9 cellular contexts compared by ENCODE assay signal in the genomic region with DNA sequence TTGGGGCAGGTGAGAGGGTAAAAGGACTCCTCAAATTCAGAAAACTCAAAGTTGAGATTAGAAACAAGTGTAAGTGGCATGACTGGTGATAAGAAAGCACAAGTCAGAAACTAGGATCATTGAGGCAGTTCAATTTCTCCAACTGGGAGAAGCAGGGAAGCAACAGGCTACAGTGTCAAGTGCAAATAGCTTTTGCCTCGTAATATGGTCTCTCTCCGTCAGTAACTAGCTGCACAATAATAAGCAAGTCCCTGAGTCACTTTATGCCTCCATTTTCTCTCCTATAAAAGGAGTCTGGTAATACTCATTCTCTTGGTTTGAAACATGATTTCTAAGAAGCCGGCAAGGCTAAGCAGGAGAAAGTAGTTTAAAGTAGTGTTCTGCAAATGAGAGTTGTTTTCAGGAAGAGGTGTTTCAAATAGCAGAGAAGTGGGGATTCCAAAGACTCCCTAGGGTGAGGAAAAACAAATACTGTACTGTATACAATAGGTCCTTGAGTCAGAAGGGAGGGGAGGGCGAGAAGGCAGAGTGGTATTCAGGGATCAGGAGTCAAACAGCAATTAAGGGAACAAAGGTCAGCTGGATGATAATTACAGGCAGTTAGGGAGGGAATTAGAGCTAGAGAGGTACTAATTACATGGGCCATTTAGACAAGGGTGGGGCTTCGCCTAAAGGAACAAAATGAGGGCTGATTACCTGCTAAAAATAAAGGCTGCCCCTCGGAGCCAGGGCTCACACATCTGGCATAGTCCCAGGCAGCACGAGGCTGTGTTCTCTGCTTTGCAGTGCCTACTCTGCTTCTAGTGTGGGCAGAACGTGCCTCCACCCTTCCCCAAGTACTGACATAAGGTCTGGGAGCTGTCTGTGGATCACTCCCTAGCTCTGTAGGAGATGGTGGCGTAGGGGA.
A peak's percentile ranks its signal among the peaks of the same experiment; 100 is the strongest.
DNase-seq lines count a peak whose midpoint lies in the region; ATAC-seq, FAIRE-seq and TF ChIP-seq lines count a peak whose summit lies in the region.
"Had no signal": no experiment of that assay in that cellular context is flagged by ENCODE, and none has a peak within 500 bp of the region (broad histone marks: within the 10 kb centered on the region; RNA-seq: fewer than 3 reads in every experiment).

No MANE protein-coding gene starts in this region.

- H2AK5ac ChIP-seq in H1 (ENCODE audit: low read depth, low read length) (no peak overlapping the region), trophoblast cell (ENCODE audit: low read length) (no peak overlapping the region)

- no peak for ATAC-seq in right lobe of liver

- FAIRE-seq in H1 (lab: Jason Lieb, UNC): peak; percentile 78

- H4K91ac ChIP-seq in H1 (replicated peaks; ENCODE audit: insufficient read length, low read length) (no peak overlapping the region), trophoblast cell (ENCODE audit: low read depth, low read length) (no peak overlapping the region)

- H3K23ac ChIP-seq in H1 (ENCODE audit: insufficient read length) (no peak overlapping the region), trophoblast cell (ENCODE audit: low read length) (no peak overlapping the region)

- H3K14ac ChIP-seq in H1 (ENCODE audit: insufficient read length) (no peak overlapping the region), trophoblast cell (ENCODE audit: low read length) (no peak overlapping the region)

- TF ChIP-seq POLR2A in H1 (IDR thresholded peaks at IDR 0.05; ENCODE audit: control extremely low read depth in 1 of 2, low read depth in 2 of 2, low read length in 2 of 2): no peak
- no peak for TF ChIP-seq POLR2A in right lobe of liver (IDR thresholded peaks at IDR 0.05)

- H3K36me3 ChIP-seq in HEK293 (ENCODE audit: control insufficient read depth in 2 of 2, insufficient read depth in 1 of 2, low read length in 2 of 2) (no peaks in the 10 kb centered on the region), H1 (ENCODE audit: control insufficient read depth in 2 of 4, insufficient read depth in 4 of 4, low read length in 3 of 4) (no peaks in the 10 kb centered on the region), trophoblast cell (ENCODE audit: control insufficient read depth in 1 of 2, insufficient read depth in 2 of 2, low read length in 2 of 2) (no peaks in the 10 kb centered on the region), right lobe of liver (no peaks in the 10 kb centered on the region)

- no peak overlapping the region for H2BK20ac ChIP-seq in H1 (ENCODE audit: low read length)

- H3K9me3 ChIP-seq in HEK293 (ENCODE audit: control insufficient read depth, insufficient read depth, low read depth, low read length): no peaks in the 10 kb centered on the region
- H3K9me3 ChIP-seq in H1 (ENCODE audit: insufficient read depth in 2 of 2, low read depth in 1 of 2, low read length in 1 of 2): peaks cover 0 to 2% of the 10 kb centered on the region in 2 experiments; a peak in 1 of 4 replicates
- H3K9me3 ChIP-seq in trophoblast cell (ENCODE audit: insufficient read depth, low read depth, low read length): no peaks in the 10 kb centered on the region
- H3K9me3 ChIP-seq in right lobe of liver: no peaks in the 10 kb centered on the region

- peak overlapping the region; percentile 62; the same call in 1 of the 2 replicates for H2BK12ac ChIP-seq in H1 (ENCODE audit: low read depth, low read length)
- no peak overlapping the region for H2BK12ac ChIP-seq in trophoblast cell (ENCODE audit: low read length)

- H3K56ac ChIP-seq in H1 (replicated peaks; ENCODE audit: insufficient read length, low read depth, low read length): no peak overlapping the region

- TF ChIP-seq RAD21 in H1 (IDR thresholded peaks at IDR 0.05 in 1 of 2, conservative IDR thresholded peaks at IDR 0.05 in 1 of 2; ENCODE audit: low read depth in 2 of 2, low read length in 2 of 2): no peak

- in situ Hi-C loops in KBM-7 (cut with MboI; ENCODE audit: low pct_unique_long_range_greater_than_20kb, low sequenced_read_pairs): no loop called here

- no peak overlapping the region for H3K4me3 ChIP-seq in HEK293 (ENCODE audit: low read depth, low read length)
- H3K4me3 ChIP-seq in H1 (ENCODE audit: extremely low read depth in 1 of 4, insufficient read depth in 2 of 4, low read depth in 3 of 4, low read length in 4 of 4): peak overlapping the region in 1 of 4 experiments; percentile 14; a peak in 1 of 8 replicates
- no peak overlapping the region for H3K4me3 ChIP-seq in trophoblast cell (ENCODE audit: low read depth, low read length)
- H3K4me3 ChIP-seq in right lobe of liver: no peak overlapping the region

- intact Hi-C loops in right lobe of liver (cut with DNase I): no loop called here

- H4K20me1 ChIP-seq in H1 (replicated peaks in 1 of 2; ENCODE audit: control insufficient read depth in 1 of 2, insufficient read depth in 2 of 2, low read length in 2 of 2): no peaks in the 10 kb centered on the region

- POLR2A ChIA-PET in HEK293 (lab: Yijun Ruan, JAX): no interaction called here
- POLR2A ChIA-PET in H1 (lab: Charles Lee; ENCODE audit: partially characterized antibody): interaction anchor here (0.7 kb wide), 1 partner anchor 79 kb away, joined by 4 read pairs; no protein-coding TSS in a partner anchor

- H4K8ac ChIP-seq in H1 (ENCODE audit: extremely low read depth, insufficient read depth, low read length): no peak overlapping the region; the same call in 1 of the 2 replicates
- H4K8ac ChIP-seq in trophoblast cell (ENCODE audit: low read depth, low read length): no peak overlapping the region

- H3K4me2 ChIP-seq in H1 (ENCODE audit: insufficient read depth in 1 of 2, low read depth in 2 of 2, low read length in 2 of 2) (peak overlapping the region; percentile 50 to 53), trophoblast cell (ENCODE audit: low read length) (no peak overlapping the region)

- TF ChIP-seq CTCF in HEK293 (tag by site-specific recombination; IDR thresholded peaks at IDR 0.05): no peak
- TF ChIP-seq CTCF in H1 (IDR thresholded peaks at IDR 0.05; ENCODE audit: control extremely low read depth in 1 of 3, insufficient read depth in 1 of 3, low read depth in 1 of 3, low read length in 3 of 3): no peak
- TF ChIP-seq CTCF in right lobe of liver (IDR thresholded peaks at IDR 0.05): no peak

- H3K18ac ChIP-seq in H1 (ENCODE audit: extremely low read depth, low read length) (no peak overlapping the region; the same call in 1 of the 2 replicates), trophoblast cell (ENCODE audit: low read length) (no peak overlapping the region)

- WGBS in H1 (ENCODE audit: extremely low coverage in 1 of 2, insufficient coverage in 1 of 2, insufficient read length in 1 of 2, insufficient replicate concordance in 2 of 2, low coverage in 1 of 2, low lambda C conversion rate in 2 of 2, missing lambda C conversion rate in 1 of 2), 2 experiments: 46% methylated on average over 9 of the region's 9 CpGs; no CpG with 5 or more reads in 1 of the 2 experiments
- WGBS in trophoblast cell (ENCODE audit: extremely low coverage, insufficient coverage, insufficient read length): no CpG with 5 or more reads among the region's 9 CpGs
- WGBS in right lobe of liver (ENCODE audit: insufficient coverage, low coverage, low lambda C conversion rate, missing lambda C conversion rate): 10% methylated on average over 9 of the region's 9 CpGs

- CTCF ChIA-PET in HEK293 (lab: Yijun Ruan, JAX) (interaction anchor here (0.7 to 1.0 kb wide), 2 partner anchors 1363 to 1444 kb away, joined by 3 to 8 read pairs; no protein-coding TSS in a partner anchor), H1 (lab: Charles Lee; ENCODE audit: partially characterized antibody) (interaction anchor here (0.7 to 1.3 kb wide), 4 partner anchors 16 to 787 kb away, joined by 3 to 5 read pairs (median 4); no protein-coding TSS in a partner anchor)

- H3K79me1 ChIP-seq in H1 (ENCODE audit: low read depth, low read length) (no peaks in the 10 kb centered on the region), trophoblast cell (ENCODE audit: low read length) (no peaks in the 10 kb centered on the region)

- no peak overlapping the region for H4K5ac ChIP-seq in H1 (ENCODE audit: insufficient read length, low read depth, low read length)

- H2AFZ ChIP-seq in H1 (ENCODE audit: low read length): no peak overlapping the region
- H2AFZ ChIP-seq in trophoblast cell (ENCODE audit: insufficient read depth, low read length, poor library complexity): no peak overlapping the region

- H3K4ac ChIP-seq in H1 (replicated peaks; ENCODE audit: insufficient read length, low read depth, low read length) (no peak overlapping the region), trophoblast cell (ENCODE audit: low read depth, low read length) (no peak overlapping the region)

- H3K23me2 ChIP-seq in H1 (ENCODE audit: low read depth, low read length): peaks cover 1% of the 10 kb centered on the region; the same call in 1 of the 2 replicates

- no peak for TF ChIP-seq EP300 in H1 (IDR thresholded peaks at IDR 0.05; ENCODE audit: borderline replicate concordance in 1 of 2, low read depth in 2 of 2, low read length in 2 of 2)

- no peaks in the 10 kb centered on the region for H3K79me2 ChIP-seq in H1 (ENCODE audit: control insufficient read depth in 1 of 2, insufficient read depth in 2 of 2, low read length in 2 of 2)
- no peaks in the 10 kb centered on the region for H3K79me2 ChIP-seq in trophoblast cell (ENCODE audit: control insufficient read depth, insufficient read depth, low read length, poor library complexity)

- DNase-seq in NCI-H2081 treated with DMSO at 0.1 percent for 48 hours (lab: John Stamatoyannopoulos, UW) (peak; percentile 84), H1 (ENCODE audit: low read depth in 1 of 2, low spot score in 2 of 2) (peak; percentile 47 to 69), renal cortical epithelial cell (ENCODE audit: low read depth) (peak; percentile 69), trophoblast cell (no peak), right lobe of liver (no peak), KBM-7 (no peak), HK-2 (ENCODE audit: unreplicated experiment) (no peak)
- DNase-seq: activated naive CD8-positive, alpha-beta T cell treated with anti-CD3 and anti-CD28 coated beads for 36 hours had no signal

- H3K4me1 ChIP-seq in HEK293 (ENCODE audit: control insufficient read depth, insufficient read depth, low read length) (no peaks in the 10 kb centered on the region), H1 (replicated peaks in 1 of 4; ENCODE audit: control insufficient read depth in 3 of 4, insufficient read depth in 4 of 4, low read length in 3 of 4) (peaks cover 4 to 9% (median 6%) of the 10 kb centered on the region in 4 experiments; a peak in 5 of 7 replicates), trophoblast cell (ENCODE audit: control insufficient read depth in 1 of 2, insufficient read depth in 2 of 2, low read length in 2 of 2) (no peaks in the 10 kb centered on the region), right lobe of liver (no peaks in the 10 kb centered on the region)

- H3K27me3 ChIP-seq in H1 (replicated peaks in 1 of 4; ENCODE audit: control insufficient read depth in 3 of 4, extremely low read depth in 1 of 4, insufficient read depth in 3 of 4, low read length in 3 of 4) (peaks cover 1 to 12% (median 7%) of the 10 kb centered on the region in 4 experiments; a peak in 5 of 7 replicates), trophoblast cell (ENCODE audit: insufficient read depth, low read length) (no peaks in the 10 kb centered on the region), right lobe of liver (no peaks in the 10 kb centered on the region)

- H3K27ac ChIP-seq in HEK293 (ENCODE audit: extremely low read depth, low read depth, low read length) (no peak overlapping the region), H1 (ENCODE audit: low read depth, low read length) (no peak overlapping the region), trophoblast cell (ENCODE audit: low read depth, low read length) (no peak overlapping the region), right lobe of liver (no peak overlapping the region)

- H2BK120ac ChIP-seq in H1 (replicated peaks; ENCODE audit: low read depth, low read length): no peak overlapping the region
- no peak overlapping the region for H2BK120ac ChIP-seq in trophoblast cell (ENCODE audit: insufficient read depth, low read length, poor library complexity)

- H3K9ac ChIP-seq in H1 (replicated peaks in 1 of 4; ENCODE audit: extremely low read depth in 1 of 4, low read depth in 3 of 4, low read length in 3 of 4) (no peak overlapping the region), trophoblast cell (ENCODE audit: low read length) (no peak overlapping the region)

- no peak overlapping the region for H4K12ac ChIP-seq in trophoblast cell (ENCODE audit: low read depth, low read length)

- H2BK5ac ChIP-seq in H1 (ENCODE audit: low read depth, low read length) (no peak overlapping the region), trophoblast cell (ENCODE audit: low read depth, low read length, poor library complexity) (no peak overlapping the region)

- H2BK15ac ChIP-seq in H1 (ENCODE audit: low read length): no peak overlapping the region

Comparison
In these comparisons a context has a peak if more than half of its experiments do, and no peak if none do; other contexts are left out.
1. DNase-seq: peak in NCI-H2081 treated with DMSO at 0.1 percent for 48 hours (single experiment), H1 (2 of 2) and renal cortical epithelial cell (single experiment); none in trophoblast cell (0 of 2), right lobe of liver (0 of 3), KBM-7 (single experiment) and HK-2 (single experiment).
2. Of the 6 proteins assayed by ChIP-seq in both HEK293 and H1: peak only in HEK293: BCL11A and SP2; only in H1: none; in both: none; in neither: 4.